In the genomic region with DNA sequence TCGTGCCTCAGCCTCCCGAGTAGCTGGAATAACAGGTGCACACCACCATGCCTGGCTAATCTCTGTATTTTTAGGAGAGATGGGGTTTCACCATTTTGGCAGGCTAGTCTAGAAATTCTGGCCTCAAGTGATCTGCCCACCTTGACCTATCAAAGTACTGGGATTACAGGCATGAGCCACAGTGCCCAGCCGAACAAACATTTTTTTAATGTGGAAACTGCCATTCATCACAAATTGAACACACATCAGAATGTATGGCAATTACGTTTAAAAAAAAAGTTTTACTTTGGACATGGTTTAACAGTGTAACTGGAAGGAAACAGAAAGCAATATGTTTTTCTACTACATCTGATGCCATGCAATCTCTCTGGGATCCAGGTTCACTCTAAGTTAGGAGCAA, we compare ENCODE assay signal across 6 cellular contexts.
"Had no signal": no experiment of that assay in that cellular context is flagged by ENCODE, and none has a peak within 500 bp of the region (broad histone marks: within the 10 kb centered on the region; RNA-seq: fewer than 3 reads in every experiment).

No MANE protein-coding gene starts in this region.

- H3K9ac ChIP-seq: KMS-11 had no signal

- H3K27ac ChIP-seq: HL-60, KMS-11 had no signal

- DNase-seq: IMR-90, KBM-7, KG1 had no signal

- FAIRE-seq: HTR-8/SVneo had no signal

- H3K4me2 ChIP-seq: KMS-11 had no signal
